In genomic region chr18:22627506-22627905, GRCh38 we compare ENCODE assay signal across 29 cellular contexts.
"Had no signal": no experiment of that assay in that cellular context is flagged by ENCODE, and none has a peak within 500 bp of the region (broad histone marks: within the 10 kb centered on the region; RNA-seq: fewer than 3 reads in every experiment).

No MANE protein-coding gene starts in this region.

- H3K9me3 ChIP-seq: left lung, pancreas, prostate gland, spleen, suprapubic skin, thoracic aorta, tibial artery, upper lobe of left lung, vagina had no signal

- H3K4me3 Mint-ChIP-seq: immature natural killer cell; memory B cell; naive thymus-derived CD8-positive, alpha-beta T cell; nephron; neural crest cell; stimulated activated effector memory CD8-positive, alpha-beta T cell treated with anti-CD3 and anti-CD28 coated beads, Interleukin-12 subunit alpha, Interleukin-12 subunit beta, amount 100 ng/mL, for 72 hours; stimulated activated naive CD8-positive, alpha-beta T cell treated with anti-CD3 and anti-CD28 coated beads, Interleukin-15, Interleukin-2, amounts not matched to agents 100 ng/mL and 50 ng/mL, for 24 hours had no signal

- H3K27ac Mint-ChIP-seq: immature natural killer cell; memory B cell; naive thymus-derived CD8-positive, alpha-beta T cell; nephron; stimulated activated effector memory CD8-positive, alpha-beta T cell treated with anti-CD3 and anti-CD28 coated beads, Interleukin-12 subunit alpha, Interleukin-12 subunit beta, amount 100 ng/mL, for 72 hours; stimulated activated naive CD8-positive, alpha-beta T cell treated with anti-CD3 and anti-CD28 coated beads, Interleukin-15, Interleukin-2, amounts not matched to agents 100 ng/mL and 50 ng/mL, for 24 hours had no signal

- H3K4me1 Mint-ChIP-seq: immature natural killer cell; memory B cell; naive thymus-derived CD8-positive, alpha-beta T cell; nephron; neural crest cell; stimulated activated effector memory CD8-positive, alpha-beta T cell treated with anti-CD3 and anti-CD28 coated beads, Interleukin-12 subunit alpha, Interleukin-12 subunit beta, amount 100 ng/mL, for 72 hours had no signal

- H3K27ac ChIP-seq: left lung, pancreas, prostate gland, sigmoid colon, spleen, suprapubic skin, thoracic aorta, tibial artery, upper lobe of left lung, vagina had no signal

- H3K27me3 ChIP-seq: left lung, pancreas, sigmoid colon, spleen, suprapubic skin, tibial artery, upper lobe of left lung, vagina had no signal

- H3K36me3 Mint-ChIP-seq: immature natural killer cell; memory B cell; naive thymus-derived CD8-positive, alpha-beta T cell; stimulated activated effector memory CD8-positive, alpha-beta T cell treated with anti-CD3 and anti-CD28 coated beads, Interleukin-12 subunit alpha, Interleukin-12 subunit beta, amount 100 ng/mL, for 72 hours had no signal

- H3K36me3 ChIP-seq: left lung, pancreas, prostate gland, sigmoid colon, spleen, suprapubic skin, thoracic aorta, tibial artery, upper lobe of left lung, vagina had no signal

- ATAC-seq: left colon; left lung; naive thymus-derived CD8-positive, alpha-beta T cell; pancreas; right cardiac atrium; stimulated activated effector memory CD8-positive, alpha-beta T cell treated with anti-CD3 and anti-CD28 coated beads, Interleukin-12 subunit alpha, Interleukin-12 subunit beta, amount 100 ng/mL, for 72 hours had no signal

- DNase-seq: hypothalamus; immature natural killer cell; kidney; left colon; left lung; naive thymus-derived CD8-positive, alpha-beta T cell; nucleus accumbens; pancreas; posterior cingulate gyrus; retina; right cardiac atrium; sigmoid colon; small intestine; spleen; stimulated activated CD4-positive, alpha-beta T cell treated with anti-CD3 and anti-CD28 coated beads, Interleukin-4, amount 100 ng/mL, for 24 hours; stimulated activated naive CD4-positive, alpha-beta T cell; tibial artery; upper lobe of left lung had no signal

- FAIRE-seq: islet of Langerhans, kidney, pancreas had no signal

- H3K4me1 ChIP-seq: left lung, pancreas, prostate gland, sigmoid colon, spleen, tibial artery, upper lobe of left lung, vagina had no signal

- H3K4me3 ChIP-seq: left lung, lung, pancreas, prostate gland, sigmoid colon, spleen, suprapubic skin, thoracic aorta, tibial artery, upper lobe of left lung, vagina had no signal

- H3K27me3 Mint-ChIP-seq: memory B cell had no signal
